In the genomic region with DNA sequence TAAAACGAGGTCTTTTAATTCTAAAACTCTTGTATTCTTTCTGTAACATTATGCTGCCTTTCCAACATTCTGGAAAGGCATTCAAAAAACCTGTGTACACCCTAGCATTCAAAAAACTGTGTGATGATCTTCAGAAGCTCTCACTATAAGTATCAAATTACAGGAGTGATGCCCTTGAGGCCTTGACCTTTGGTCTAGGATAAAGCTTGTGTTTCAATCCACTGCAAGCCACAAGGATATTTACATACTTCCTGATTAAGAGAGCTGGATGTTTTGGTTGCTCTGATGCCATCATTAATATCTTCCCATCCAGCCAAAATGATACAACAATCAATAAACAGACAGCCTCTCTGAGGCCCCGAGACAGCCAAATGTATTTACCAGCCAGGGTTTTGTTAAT, we compare ENCODE assay signal across 17 cellular contexts. TPM values are rescaled to one million over a fixed set of nuclear protein-coding genes. Genes with fewer than 3 reads are reported as not detected.
DNase-seq lines count a peak whose midpoint lies in the region; TF ChIP-seq lines count a peak whose summit lies in the region.
"Had no signal": no experiment of that assay in that cellular context is flagged by ENCODE, and none has a peak within 500 bp of the region (broad histone marks: within the 10 kb centered on the region; RNA-seq: fewer than 3 reads in every experiment).

No MANE protein-coding gene starts in this region.

- H3K9ac ChIP-seq in liver (ENCODE audit: low read depth in 1 of 2, low read length in 2 of 2) = no peak overlapping the region

- no peak for TF ChIP-seq CTCF in liver (IDR thresholded peaks at IDR 0.05; ENCODE audit: low read depth, low read length, missing input control)

- WGBS in liver = 73% methylated on average over 2 of the region's 2 CpGs

- no peaks in the 10 kb centered on the region for H3K36me3 ChIP-seq in liver (ENCODE audit: control insufficient read depth in 4 of 4, insufficient read depth in 3 of 4, low read depth in 1 of 4, low read length in 3 of 4)
- H3K36me3 ChIP-seq: Peyer's patch had no signal

- H3K9me3 ChIP-seq in liver (ENCODE audit: control insufficient read depth in 4 of 4, low read length in 3 of 4) = no peaks in the 10 kb centered on the region
- H3K9me3 ChIP-seq: Peyer's patch had no signal

- no peak overlapping the region for H3K4me3 ChIP-seq in liver (ENCODE audit: low read depth in 1 of 3, low read length in 3 of 3)
- H3K4me3 ChIP-seq: Peyer's patch had no signal

- H3K4me1 ChIP-seq in liver (ENCODE audit: control insufficient read depth in 4 of 4, insufficient read depth in 4 of 4, low read length in 3 of 4) = peaks cover 0 to 6% (median 0%) of the 10 kb centered on the region in 4 donors
- H3K4me1 ChIP-seq: Peyer's patch had no signal

- DNase-seq in NCI-H510A treated with DMSO at 0.1 percent for 48 hours (lab: John Stamatoyannopoulos, UW) (peak; percentile 18), NCI-H510A (lab: John Stamatoyannopoulos, UW) (no peak), HuH-7.5 (ENCODE audit: low spot score) (peak; percentile 32), RPMI7951 (ENCODE audit: low read depth) (peak; percentile 17), SW 1271 (lab: John Stamatoyannopoulos, UW) (no peak), UCSD-AML1 (lab: John Stamatoyannopoulos, UW; ENCODE audit: unreplicated experiment) (no peak), cerebellar cortex (ENCODE audit: low spot score) (no peak)
- DNase-seq: Calu3, DMS79 treated with DMSO at 0.1 percent for 48 hours, GOT3, NCI-H1092 treated with DMSO at 0.1 percent for 48 hours, NCI-H187, NCI-H226, NCI-H748 treated with DMSO at 0.1 percent for 48 hours, Peyer's patch, SHP77 had no signal

- TF ChIP-seq RAD21 in liver (IDR thresholded peaks at IDR 0.05) = no peak

- no peak overlapping the region for H3K27ac ChIP-seq in liver (ENCODE audit: low read depth in 1 of 2, low read length in 2 of 2)
- H3K27ac ChIP-seq: Peyer's patch had no signal

- no peaks in the 10 kb centered on the region for H3K27me3 ChIP-seq in liver (ENCODE audit: control insufficient read depth in 4 of 4, insufficient read depth in 4 of 4, low read length in 3 of 4)
- H3K27me3 ChIP-seq: Peyer's patch had no signal

TF ChIP-seq in liver, 16 proteins besides CTCF, POLR2A, EP300 and RAD21:
- TF ChIP-seq RXRA (IDR thresholded peaks at IDR 0.05) (peak; percentile 6 to 31), HNF4A (conservative IDR thresholded peaks at IDR 0.05) (no peak)

RNA-seq across cellular contexts. Expression of a gene that starts 11.9 kb away (rescaled TPM):
- total RNA-seq in RPMI7951 (2014; rRNA removed; shearing (Covaris generic)) = 50.2 and 50.6 TPM in 2 replicates
- 10 to 100 TPM; 19.5 to 26.4 TPM for total RNA-seq in liver
- polyA plus RNA-seq in liver = 10 to 100 TPM; 15.2 to 18.8 TPM

Comparison
In these comparisons a context has a peak if more than half of its experiments do, and no peak if none do; other contexts are left out.
1. DNase-seq: peak in NCI-H510A treated with DMSO at 0.1 percent for 48 hours (single experiment), HuH-7.5 (single experiment) and RPMI7951 (single experiment); none in NCI-H510A (single experiment), SW 1271 (0 of 2), UCSD-AML1 (single experiment) and cerebellar cortex (single experiment).